In the genomic region with DNA sequence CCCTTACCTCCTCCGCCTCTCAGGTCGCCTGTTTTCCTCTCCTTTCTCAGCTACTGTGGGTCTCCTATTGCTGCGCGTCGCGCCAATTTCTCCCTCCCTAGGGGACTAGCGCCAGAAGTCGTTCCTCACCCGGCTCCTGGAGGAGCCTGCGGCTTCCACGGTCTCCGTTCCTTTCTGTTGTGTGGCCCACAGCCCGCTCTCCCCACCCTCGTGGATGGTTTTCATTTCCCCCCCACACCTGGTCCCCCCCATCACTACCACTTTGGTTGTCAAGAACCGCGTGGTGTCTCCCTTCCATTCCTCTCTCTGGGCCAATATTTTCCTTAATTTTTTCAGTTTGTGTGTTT, we compare ENCODE assay signal across 8 cellular contexts. TPM values are rescaled to one million over a fixed set of nuclear protein-coding genes. Genes with fewer than 3 reads are reported as not detected.
DNase-seq lines count a peak whose midpoint lies in the region; ATAC-seq and TF ChIP-seq lines count a peak whose summit lies in the region.

No MANE protein-coding gene starts in this region.

- no peak for TF ChIP-seq POLR2A in NB4 (IDR thresholded peaks at IDR 0.05; ENCODE audit: extremely low read depth, insufficient read length)
- TF ChIP-seq POLR2A in right lobe of liver (IDR thresholded peaks at IDR 0.05): no peak

- 0 out of 5 replicates have a peak, but pooled peaks cover 0 to 2% of the 10 kb centered on the region in 2 experiments for H3K9me3 Mint-ChIP-seq in H9
- H3K9me3 Mint-ChIP-seq in central memory CD8-positive, alpha-beta T cell: no peaks in the 10 kb centered on the region

- H3K36me3 ChIP-seq in right lobe of liver: peaks cover 0 to 8% (median 0%) of the 10 kb centered on the region in 4 donors

- H3T11ph ChIP-seq in H9 (ENCODE audit: low read length): no peak overlapping the region

- no peak overlapping the region for H4K8ac ChIP-seq in H9 (replicated peaks; ENCODE audit: insufficient read length, low read depth, low read length)

- no peak overlapping the region for H3K23ac ChIP-seq in H9 (ENCODE audit: insufficient read length, low read depth, low read length)

- H3K9me3 ChIP-seq in H9 (ENCODE audit: control insufficient read depth, low read depth, low read length) (no peaks in the 10 kb centered on the region), right lobe of liver (no peaks in the 10 kb centered on the region)

- H2BK15ac ChIP-seq in H9 (ENCODE audit: low read depth, low read length): no peak overlapping the region

- H3K4me3 ChIP-seq in NB4 (ENCODE audit: low read depth, low read length) (peak overlapping the region; percentile 94), right lobe of liver (peak overlapping the region; percentile 89 to 92 (median 92))

- no peak overlapping the region for H2AK5ac ChIP-seq in H9 (ENCODE audit: insufficient read length, low read length)

- H2AFZ ChIP-seq in H9 (ENCODE audit: low read length): no peak overlapping the region

- H3K79me1 ChIP-seq in H9 (ENCODE audit: insufficient read depth, low read depth, low read length, poor library complexity, severe bottlenecking): peaks cover 4% of the 10 kb centered on the region

- H3K4me1 Mint-ChIP-seq in H9: peaks cover 13 to 14% of the 10 kb centered on the region in 2 experiments
- H3K4me1 Mint-ChIP-seq in central memory CD8-positive, alpha-beta T cell: peaks cover 45% of the 10 kb centered on the region

- H3K18ac ChIP-seq in H9 (ENCODE audit: insufficient read length, low read depth, low read length): no peak overlapping the region

- peaks cover 2 to 22% (median 12%) of the 10 kb centered on the region in 3 experiments for H3K36me3 Mint-ChIP-seq in H9 (ENCODE audit: insufficient read depth in 1 of 3, low read depth in 3 of 3)
- peaks cover 24% of the 10 kb centered on the region for H3K36me3 Mint-ChIP-seq in central memory CD8-positive, alpha-beta T cell (ENCODE audit: insufficient read depth)

- no peak overlapping the region for H4K91ac ChIP-seq in H9 (ENCODE audit: insufficient read length, low read depth, low read length)

- H3K79me2 ChIP-seq in H9 (ENCODE audit: insufficient read depth, low read length): peaks cover 14% of the 10 kb centered on the region; the same call in 1 of the 2 replicates

- H3K56ac ChIP-seq in H9 (ENCODE audit: insufficient read length, low read depth, low read length): no peak overlapping the region

- H3K4me2 ChIP-seq in H9 (ENCODE audit: insufficient read depth, insufficient read length, low read length): peak overlapping the region; percentile 58

- H3K4me1 ChIP-seq in H9 (ENCODE audit: insufficient read depth, low read length) (no peaks in the 10 kb centered on the region; the same call in 1 of the 2 replicates), right lobe of liver (peaks cover 0 to 16% (median 6%) of the 10 kb centered on the region in 4 donors)

- 0 out of 2 replicates have a peak overlapping the region, but pooled peaks have one; percentile 14 for H3K14ac ChIP-seq in H9 (ENCODE audit: insufficient read depth, low read length)

- peak; percentile 37 for ATAC-seq in central memory CD8-positive, alpha-beta T cell (replicated peaks; ENCODE audit: extremely low read depth, poor library complexity, severe bottlenecking)
- ATAC-seq in right lobe of liver: peak in 3 of 4 donors; percentile 17 to 28 (median 23)

- H4K20me1 ChIP-seq in H9 (ENCODE audit: control insufficient read depth, insufficient read depth, insufficient read length): no peaks in the 10 kb centered on the region

- H3K27me3 Mint-ChIP-seq in H9 (ENCODE audit: low read depth): no peaks in the 10 kb centered on the region
- H3K27me3 Mint-ChIP-seq in central memory CD8-positive, alpha-beta T cell: no peaks in the 10 kb centered on the region

- H3K9ac ChIP-seq in H9 (ENCODE audit: extremely low read depth, insufficient read length, low read length): peak overlapping the region; percentile 41

- no peak overlapping the region for H2BK12ac ChIP-seq in H9 (ENCODE audit: insufficient read length, low read depth, low read length)

- intact Hi-C loops in right lobe of liver (cut with DNase I): no loop called here

- H3K27ac Mint-ChIP-seq in H9: peak overlapping the region; percentile 95 to 97 (median 96); a peak in 6 of 7 replicates
- H3K27ac Mint-ChIP-seq in central memory CD8-positive, alpha-beta T cell (ENCODE audit: low read depth): peak overlapping the region; percentile 98

- H3K4me3 Mint-ChIP-seq in H9: peak overlapping the region; percentile 97 to 98
- H3K4me3 Mint-ChIP-seq in central memory CD8-positive, alpha-beta T cell: peak overlapping the region; percentile 99

- H2BK5ac ChIP-seq in H9 (ENCODE audit: insufficient read length, low read length): no peak overlapping the region

- H4K5ac ChIP-seq in H9 (ENCODE audit: insufficient read length, low read depth, low read length): no peak overlapping the region

- no peaks in the 10 kb centered on the region for H3K27me3 ChIP-seq in H9 (ENCODE audit: insufficient read depth, low read length)
- no peaks in the 10 kb centered on the region for H3K27me3 ChIP-seq in right lobe of liver

- H3K4ac ChIP-seq in H9 (ENCODE audit: low read depth, low read length): no peak overlapping the region

- no CpG with 5 or more reads among the region's 16 CpGs for WGBS in H9 (ENCODE audit: extremely low coverage, insufficient read length, low lambda C conversion rate)
- 0% methylated on average over 16 of the region's 16 CpGs for WGBS in right lobe of liver (ENCODE audit: insufficient coverage, low coverage, low lambda C conversion rate, missing lambda C conversion rate)

- H2BK20ac ChIP-seq in H9 (ENCODE audit: low read depth, low read length, poor library complexity, severe bottlenecking): no peak overlapping the region

- TF ChIP-seq CTCF in H9 (conservative IDR thresholded peaks at IDR 0.05) (no peak), NB4 (IDR thresholded peaks at IDR 0.05; ENCODE audit: low read depth, low read length) (no peak), right lobe of liver (IDR thresholded peaks at IDR 0.05) (no peak)

- peaks cover 7% of the 10 kb centered on the region for H3K23me2 ChIP-seq in H9 (ENCODE audit: insufficient read length, low read depth, low read length, poor library complexity, severe bottlenecking)

- H2BK120ac ChIP-seq in H9 (ENCODE audit: low read depth, low read length, poor library complexity, severe bottlenecking): no peak overlapping the region

- DNase-seq in SKM-1 (lab: John Stamatoyannopoulos, UW; ENCODE audit: unreplicated experiment) (peak; percentile 73), SKM-1 treated with dmso at 0.1 percent for 144 hours (lab: John Stamatoyannopoulos, UW; ENCODE audit: unreplicated experiment) (no peak), H9 (no peak), NB4 (ENCODE audit: low read depth) (no peak), right lobe of liver (no peak), substantia nigra (lab: John Stamatoyannopoulos, UW) (peak in 7 of 49 donors; percentile 40 to 81 (median 50)), NCI-H2196 treated with DMSO at 0.1 percent for 48 hours (lab: John Stamatoyannopoulos, UW; ENCODE audit: unreplicated experiment) (no peak)
- no peak for DNase-seq in central memory CD8-positive, alpha-beta T cell (ENCODE audit: low spot score in 2 of 2)

- no peak overlapping the region for H3K27ac ChIP-seq in H9 (ENCODE audit: insufficient read length, low read depth, low read length)
- peak overlapping the region; percentile 87 to 91 (median 90) for H3K27ac ChIP-seq in right lobe of liver
- H3K27ac ChIP-seq in substantia nigra (ENCODE audit: low read depth, low read length, poor library complexity, severe bottlenecking): peak overlapping the region; percentile 77

RNA-seq across cellular contexts. Expression of gene CNST, which starts 0.5 kb away (rescaled TPM):
- 18.0 and 19.8 TPM in 2 replicates for total RNA-seq in H9 (2021)
- 10 to 100 TPM in 5 of 6 experiments, 1 to 10 TPM in 1; 9.8 to 21.7 (median 14.6) TPM for total RNA-seq in right lobe of liver

RNA-seq across cellular contexts. Expression of gene TFB2M, which starts 0.7 kb away (rescaled TPM):
- 27.0 and 27.7 TPM in 2 replicates for total RNA-seq in H9 (2021)
- 10 to 100 TPM; 13.1 to 24.8 (median 19.6) TPM for total RNA-seq in right lobe of liver

RNA-seq across cellular contexts. Expression of gene SMYD3, which starts 59.7 kb away (rescaled TPM):
- total RNA-seq in H9 (2021) (25.2 and 25.5 TPM in 2 replicates), right lobe of liver (10 to 100 TPM in 1 of 6 experiments, 1 to 10 TPM in 5; 6.3 to 10.0 (median 6.6) TPM)
